Comparison of ENCODE assay signal across 1 cellular context in the genomic region with DNA sequence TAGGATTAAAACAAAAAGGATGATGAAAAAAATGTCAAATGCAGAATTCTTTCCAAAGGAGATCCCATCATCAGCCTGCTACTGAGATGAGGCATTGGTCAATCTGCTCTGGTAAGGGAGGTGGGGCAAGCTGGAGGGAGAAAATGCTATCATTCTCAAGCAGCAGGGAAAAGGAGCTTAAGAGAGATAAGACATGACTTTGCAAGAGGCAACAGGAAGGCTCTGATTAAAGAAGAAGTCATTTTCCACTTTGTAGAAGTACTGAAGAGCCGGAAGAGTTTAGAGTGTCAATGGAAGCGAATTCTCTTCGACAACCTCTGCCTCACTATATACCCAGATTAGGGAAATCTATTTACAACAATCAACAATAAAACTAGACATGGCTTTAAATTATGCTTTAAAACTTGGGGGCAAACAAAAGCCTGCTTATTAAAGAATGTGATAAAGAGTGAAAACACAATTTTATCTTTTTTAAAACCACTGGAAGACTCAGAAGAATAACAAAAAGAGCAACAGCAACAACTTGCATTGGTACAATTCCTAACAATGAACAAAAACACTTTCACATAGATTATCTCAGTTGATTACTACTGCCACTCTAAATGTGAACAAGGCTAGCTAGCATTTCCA.
TF ChIP-seq lines count a peak whose summit lies in the region.

No MANE protein-coding gene starts in this region.

TF ChIP-seq in IMR-90, 13 proteins besides CTCF, POLR2A, EP300 and RAD21 (continued from another document):
- TF ChIP-seq MXI1 (IDR thresholded peaks at IDR 0.05; ENCODE audit: borderline replicate concordance, low read depth, low read length) (no peak), MAFK (IDR thresholded peaks at IDR 0.05; ENCODE audit: low read depth, low read length) (no peak), SMC3 (IDR thresholded peaks at IDR 0.05; ENCODE audit: low read depth, low read length) (no peak)
